Comparison of ENCODE assay signal across 1 cellular context in genomic region chr11:32706985-32707736, GRCh38.
TF ChIP-seq lines count a peak whose summit lies in the region.

No MANE protein-coding gene starts in this region.

TF ChIP-seq in GM12878, 131 proteins besides CTCF, POLR2A, EP300 and RAD21 (continued from another document):
- TF ChIP-seq IRF3 (IDR thresholded peaks at IDR 0.05): no peak
- TF ChIP-seq RELA (IDR thresholded peaks at IDR 0.05; ENCODE audit: borderline replicate concordance, partially characterized antibody): no peak
- TF ChIP-seq BHLHE40 (IDR thresholded peaks at IDR 0.05; ENCODE audit: borderline replicate concordance in 1 of 2, low read depth in 2 of 2, low read length in 1 of 2): no peak
- no peak for TF ChIP-seq PAX8 (IDR thresholded peaks at IDR 0.05)
- no peak for TF ChIP-seq TCF7 (IDR thresholded peaks at IDR 0.05; ENCODE audit: borderline replicate concordance)
- TF ChIP-seq MYB (IDR thresholded peaks at IDR 0.05; ENCODE audit: borderline replicate concordance, low read depth, low read length): no peak
- no peak for TF ChIP-seq CUX1 (IDR thresholded peaks at IDR 0.05; ENCODE audit: insufficient replicate concordance, low read depth, low read length)
- TF ChIP-seq IRF5 (IDR thresholded peaks at IDR 0.05; ENCODE audit: borderline replicate concordance): no peak
- no peak for TF ChIP-seq KDM1A (IDR thresholded peaks at IDR 0.05; ENCODE audit: borderline replicate concordance)
- TF ChIP-seq PML (IDR thresholded peaks at IDR 0.05; ENCODE audit: low read length): 0 out of 2 replicates have a peak, but pooled peaks have one; percentile 26
- no peak for TF ChIP-seq TBL1XR1 (IDR thresholded peaks at IDR 0.05; ENCODE audit: low read depth, low read length)
- TF ChIP-seq CBFB (IDR thresholded peaks at IDR 0.05; ENCODE audit: low read depth): no peak
- TF ChIP-seq TCF12 (IDR thresholded peaks at IDR 0.05; ENCODE audit: low read depth, low read length): no peak
- TF ChIP-seq RB1 (IDR thresholded peaks at IDR 0.05; ENCODE audit: borderline replicate concordance): no peak
- TF ChIP-seq TCF3 (IDR thresholded peaks at IDR 0.05; ENCODE audit: borderline replicate concordance, insufficient read depth, low read depth, low read length): no peak
- TF ChIP-seq IKZF2 (IDR thresholded peaks at IDR 0.05): peak in 1 of 2 experiments; percentile 29; a peak in 1 of 4 replicates
- no peak for TF ChIP-seq ZNF24 (IDR thresholded peaks at IDR 0.05)
- 0 out of 2 replicates have a peak, but pooled peaks have one; percentile 21 for TF ChIP-seq JUND (IDR thresholded peaks at IDR 0.05; ENCODE audit: low read depth, low read length)
- no peak for TF ChIP-seq POU2F2 (IDR thresholded peaks at IDR 0.05; ENCODE audit: borderline replicate concordance, low read depth, low read length)
- no peak for TF ChIP-seq TARDBP (IDR thresholded peaks at IDR 0.05; ENCODE audit: borderline replicate concordance)
- TF ChIP-seq ZNF274 (IDR thresholded peaks at IDR 0.05; ENCODE audit: insufficient read depth, insufficient read length): no peak
- TF ChIP-seq BACH1 (IDR thresholded peaks at IDR 0.05; ENCODE audit: borderline replicate concordance): peak; percentile 97; the same call in 1 of the 2 replicates
- no peak for TF ChIP-seq ELK1 (IDR thresholded peaks at IDR 0.05; ENCODE audit: low read depth, low read length)
- TF ChIP-seq ZNF207 (IDR thresholded peaks at IDR 0.05; ENCODE audit: borderline replicate concordance): no peak
- no peak for TF ChIP-seq CEBPZ (IDR thresholded peaks at IDR 0.05; ENCODE audit: low read depth, low read length)
- TF ChIP-seq RUNX3 (IDR thresholded peaks at IDR 0.05; ENCODE audit: low read length): no peak
- no peak for TF ChIP-seq MXI1 (IDR thresholded peaks at IDR 0.05; ENCODE audit: low read depth, low read length)
- TF ChIP-seq EED (IDR thresholded peaks at IDR 0.05; ENCODE audit: low read depth): no peak
- TF ChIP-seq RFX5 (IDR thresholded peaks at IDR 0.05; ENCODE audit: low read depth, low read length): no peak
